Comparison of ENCODE assay signal across 33 cellular contexts in the genomic region with DNA sequence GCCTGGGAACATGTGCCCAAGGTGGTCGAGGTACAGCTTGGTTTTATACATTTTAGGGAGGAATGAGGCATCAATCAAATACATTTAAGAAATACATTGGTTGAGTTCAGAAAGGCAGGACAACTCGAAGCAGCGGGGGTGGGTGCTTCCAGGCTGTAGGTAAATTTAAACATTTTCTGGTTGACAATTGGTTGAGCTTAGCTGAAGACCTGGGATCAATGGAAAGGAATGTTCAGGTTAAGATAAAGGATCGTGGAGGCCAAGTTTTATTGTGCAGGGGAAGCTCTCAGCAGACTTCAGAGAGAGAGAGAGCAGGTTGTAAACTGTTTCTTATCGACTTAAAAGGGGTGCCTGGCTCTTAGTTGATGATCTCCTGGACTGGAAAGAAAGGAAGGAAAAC. TPM values are rescaled to one million over a fixed set of nuclear protein-coding genes. Genes with fewer than 3 reads are reported as not detected.
"Had no signal": no experiment of that assay in that cellular context is flagged by ENCODE, and none has a peak within 500 bp of the region (broad histone marks: within the 10 kb centered on the region; RNA-seq: fewer than 3 reads in every experiment).

No MANE protein-coding gene starts in this region.

- H3K27me3 ChIP-seq: ovary, thyroid gland, upper lobe of right lung had no signal

- H3K36me3 Mint-ChIP-seq: stimulated activated memory B cell treated with anti-CD40 and anti-IgM and Interleukin-4, amounts not matched to agents 10 μg/mL and 1 μg/mL and 100 μg/mL, for 72 hours had no signal

- H3K4me3 ChIP-seq: esophagus squamous epithelium, heart right ventricle, left ventricle myocardium inferior, lung, ovary, psoas muscle, smooth muscle cell, stomach, thyroid gland, upper lobe of right lung had no signal

- H3K4me1 Mint-ChIP-seq: activated CD4-positive, alpha-beta memory T cell treated with anti-CD3 and anti-CD28 coated beads, Interleukin-2, amount 10 ng/mL, durations not matched to agents 7 days and 5 days; activated CD4-positive, alpha-beta T cell treated with anti-CD3 and anti-CD28 coated beads, Interleukin-2, amount 10 ng/mL, durations not matched to agents 7 days and 5 days; central memory CD8-positive, alpha-beta T cell had no signal

- H3K27ac Mint-ChIP-seq: activated CD4-positive, alpha-beta memory T cell treated with anti-CD3 and anti-CD28 coated beads, Interleukin-2, amount 10 ng/mL, durations not matched to agents 7 days and 5 days; activated CD4-positive, alpha-beta T cell treated with anti-CD3 and anti-CD28 coated beads, Interleukin-2, amount 10 ng/mL, durations not matched to agents 7 days and 5 days; activated T-cell treated with anti-CD3 and anti-CD28 coated beads, Interleukin-2, amount 50 U/mL, for 24 hours; dendritic cell treated with granulocyte-macrophage colony-stimulating factor and Interleukin-4, amounts not matched to agents 40 ng/mL and 50 ng/mL, for 4 days; stimulated activated memory B cell treated with anti-CD40 and anti-IgM and Interleukin-4, amounts not matched to agents 10 μg/mL and 1 μg/mL and 100 μg/mL, for 72 hours had no signal

- H3K4me3 Mint-ChIP-seq: activated CD4-positive, alpha-beta memory T cell treated with anti-CD3 and anti-CD28 coated beads, Interleukin-2, amount 10 ng/mL, durations not matched to agents 7 days and 5 days; activated CD4-positive, alpha-beta T cell treated with anti-CD3 and anti-CD28 coated beads, Interleukin-2, amount 10 ng/mL, durations not matched to agents 7 days and 5 days; activated T-cell treated with anti-CD3 and anti-CD28 coated beads, Interleukin-2, amount 50 U/mL, for 24 hours; central memory CD8-positive, alpha-beta T cell; dendritic cell treated with granulocyte-macrophage colony-stimulating factor and Interleukin-4, amounts not matched to agents 40 ng/mL and 50 ng/mL, for 4 days; nephron; stimulated activated memory B cell treated with anti-CD40 and anti-IgM and Interleukin-4, amounts not matched to agents 10 μg/mL and 1 μg/mL and 100 μg/mL, for 72 hours had no signal

- H3K4me1 ChIP-seq: esophagus squamous epithelium, left ventricle myocardium inferior, psoas muscle, stomach, upper lobe of right lung had no signal

- H3K9me3 ChIP-seq: esophagus squamous epithelium, heart right ventricle, left ventricle myocardium inferior, neutrophil, ovary, psoas muscle, stomach, thyroid gland, upper lobe of right lung had no signal

- H3K27ac ChIP-seq: epithelial cell of prostate, esophagus squamous epithelium, heart right ventricle, left ventricle myocardium inferior, neutrophil, ovary, psoas muscle, stomach, thyroid gland, upper lobe of right lung had no signal

- DNase-seq: activated CD4-positive, alpha-beta memory T cell treated with anti-CD3 and anti-CD28 coated beads, Interleukin-2, amount 10 ng/mL, durations not matched to agents 7 days and 5 days; activated CD4-positive, alpha-beta T cell treated with anti-CD3 and anti-CD28 coated beads for 1 hour; activated CD4-positive, alpha-beta T cell treated with anti-CD3 and anti-CD28 coated beads, Interleukin-2, amount 10 ng/mL, durations not matched to agents 7 days and 5 days; activated CD8-positive, alpha-beta memory T cell treated with anti-CD3 and anti-CD28 coated beads, Interleukin-2, amount 50 U/mL, for 48 hours; activated gamma-delta T cell treated with Interleukin-2 at 50 U/mL for 16 hours; activated naive CD4-positive, alpha-beta T cell treated with anti-CD3 and anti-CD28 coated beads, Interleukin-2, amount 50 U/mL, for 16 hours; activated T-cell treated with anti-CD3 and anti-CD28 coated beads, Interleukin-2, amount 50 U/mL, for 24 hours; amniotic stem cell; effector CD4-positive, alpha-beta T cell; esophagus squamous epithelium; foreskin melanocyte; heart right ventricle; left ventricle myocardium inferior; ovary; psoas muscle; stimulated activated CD4-positive, alpha-beta T cell treated with anti-CD3 and anti-CD28 coated beads, Interleukin-1b, Interleukin-23, amount 100 ng/mL, for 48 hours; stimulated activated CD4-positive, alpha-beta T cell treated with anti-CD3 and anti-CD28 coated beads, Interleukin-4, amount 100 ng/mL, for 4 hours; stimulated activated CD8-positive, alpha-beta memory T cell treated with anti-CD3 and anti-CD28 coated beads, Interleukin-4, amount 100 ng/mL, for 48 hours; stomach; T-helper 2 cell; thyroid gland; upper lobe of right lung had no signal

- ATAC-seq: heart right ventricle; psoas muscle; stimulated activated memory B cell treated with anti-CD40 and anti-IgM and Interleukin-4, amounts not matched to agents 10 μg/mL and 1 μg/mL and 100 μg/mL, for 72 hours; upper lobe of right lung had no signal

- H3K9me3 Mint-ChIP-seq: activated CD4-positive, alpha-beta memory T cell treated with anti-CD3 and anti-CD28 coated beads, Interleukin-2, amount 10 ng/mL, durations not matched to agents 7 days and 5 days; activated CD4-positive, alpha-beta T cell treated with anti-CD3 and anti-CD28 coated beads, Interleukin-2, amount 10 ng/mL, durations not matched to agents 7 days and 5 days; activated T-cell treated with anti-CD3 and anti-CD28 coated beads, Interleukin-2, amount 50 U/mL, for 24 hours; central memory CD8-positive, alpha-beta T cell; dendritic cell treated with granulocyte-macrophage colony-stimulating factor and Interleukin-4, amounts not matched to agents 40 ng/mL and 50 ng/mL, for 4 days; nephron; stimulated activated memory B cell treated with anti-CD40 and anti-IgM and Interleukin-4, amounts not matched to agents 10 μg/mL and 1 μg/mL and 100 μg/mL, for 72 hours had no signal

- H3K36me3 ChIP-seq: esophagus squamous epithelium, heart right ventricle, left ventricle myocardium inferior, neutrophil, ovary, stomach, thyroid gland, upper lobe of right lung had no signal

- H3K4me2 ChIP-seq: smooth muscle cell had no signal

RNA-seq across cellular contexts. Expression of a gene that starts 11.3 kb away (rescaled TPM):
- total RNA-seq: activated CD4-positive, alpha-beta memory T cell treated with anti-CD3 and anti-CD28 coated beads, Interleukin-2, amount 10 ng/mL, durations not matched to agents 7 days and 5 days; activated CD4-positive, alpha-beta T cell treated with anti-CD3 and anti-CD28 coated beads, Interleukin-2, amount 10 ng/mL, durations not matched to agents 7 days and 5 days; astrocyte; esophagus squamous epithelium; glomerular endothelial cell; lung; stomach; thyroid gland; upper lobe of right lung had no signal
- polyA plus RNA-seq: lung, smooth muscle cell, stomach had no signal

RNA-seq across cellular contexts. Expression of a gene that starts 29.7 kb away (rescaled TPM):
- total RNA-seq: activated CD4-positive, alpha-beta memory T cell treated with anti-CD3 and anti-CD28 coated beads, Interleukin-2, amount 10 ng/mL, durations not matched to agents 7 days and 5 days; activated CD4-positive, alpha-beta T cell treated with anti-CD3 and anti-CD28 coated beads, Interleukin-2, amount 10 ng/mL, durations not matched to agents 7 days and 5 days; glomerular endothelial cell had no signal

RNA-seq across cellular contexts. Expression of a gene that starts 59.2 kb away (rescaled TPM):
- total RNA-seq: astrocyte, glomerular endothelial cell, left ventricle myocardium inferior, mesenteric fat pad, psoas muscle, smooth muscle cell had no signal
- polyA plus RNA-seq: smooth muscle cell, stomach had no signal
